Comparison of ENCODE assay signal across 23 cellular contexts in the genomic region with DNA sequence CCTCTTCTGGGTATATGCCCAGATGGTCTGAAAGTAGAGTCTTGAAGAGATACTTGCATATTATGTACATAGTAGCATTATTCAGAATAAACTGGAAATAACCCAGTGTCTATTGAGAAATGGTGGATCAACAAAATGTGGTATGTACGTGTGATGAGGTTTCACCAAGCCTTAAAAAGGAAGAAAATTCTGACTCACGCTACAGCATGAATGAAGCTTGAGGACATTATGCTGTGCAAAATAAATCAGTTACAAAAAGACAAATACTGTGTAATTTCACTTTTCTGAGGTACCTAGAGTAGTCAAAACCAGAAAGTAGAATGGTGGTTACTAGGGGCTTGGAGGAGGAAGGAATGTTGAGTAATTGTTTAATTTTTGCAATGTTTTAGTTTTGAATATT. TPM values are rescaled to one million over a fixed set of nuclear protein-coding genes. Genes with fewer than 3 reads are reported as not detected.
DNase-seq lines count a peak whose midpoint lies in the region; ATAC-seq and TF ChIP-seq lines count a peak whose summit lies in the region.
"Had no signal": no experiment of that assay in that cellular context is flagged by ENCODE, and none has a peak within 500 bp of the region (broad histone marks: within the 10 kb centered on the region; RNA-seq: fewer than 3 reads in every experiment).

No MANE protein-coding gene starts in this region.

- no peak overlapping the region for H3K4me3 Mint-ChIP-seq in activated T-cell treated with anti-CD3 and anti-CD28 coated beads, Interleukin-2, amount 50 U/mL, for 72 hours
- H3K4me3 Mint-ChIP-seq: CD14-positive monocyte; CD4-positive, alpha-beta T cell; CD8-positive, alpha-beta memory T cell had no signal

- H3K4me3 ChIP-seq in OCI-LY3 (ENCODE audit: low read length), result no peak overlapping the region
- H3K4me3 ChIP-seq: A549; BLaER1 treated with 17β-estradiol and CSF1 and Interleukin-3, amounts not matched to agents 10 nM and 100 nM; GM23248 had no signal

- H3K9me3 Mint-ChIP-seq in activated T-cell treated with anti-CD3 and anti-CD28 coated beads, Interleukin-2, amount 50 U/mL, for 72 hours, result peaks cover 2% of the 10 kb centered on the region in 2 donors

- H3K4me2 ChIP-seq in OCI-LY3 (ENCODE audit: low read length), result peak overlapping the region; percentile 15; the same call in 1 of the 2 replicates
- H3K4me2 ChIP-seq: A549; BLaER1 treated with 17β-estradiol and CSF1 and Interleukin-3, amounts not matched to agents 10 nM and 100 nM had no signal

- H3K27ac Mint-ChIP-seq in activated T-cell treated with anti-CD3 and anti-CD28 coated beads, Interleukin-2, amount 50 U/mL, for 72 hours, result no peak overlapping the region
- H3K27ac Mint-ChIP-seq: CD14-positive monocyte; CD4-positive, alpha-beta T cell; CD8-positive, alpha-beta memory T cell had no signal

- peak overlapping the region; percentile 64 for H3K27ac ChIP-seq in OCI-LY3 (ENCODE audit: low read length)
- H3K27ac ChIP-seq: A549; BLaER1 treated with 17β-estradiol and CSF1 and Interleukin-3, amounts not matched to agents 10 nM and 100 nM; GM23248 had no signal

- H3K9ac ChIP-seq in OCI-LY3 (ENCODE audit: low read length), result no peak overlapping the region
- H3K9ac ChIP-seq: BLaER1 treated with 17β-estradiol and CSF1 and Interleukin-3, amounts not matched to agents 10 nM and 100 nM; GM23248 had no signal

- H3K36me3 Mint-ChIP-seq in activated T-cell treated with anti-CD3 and anti-CD28 coated beads, Interleukin-2, amount 50 U/mL, for 72 hours (ENCODE audit: insufficient read depth in 2 of 2), result no peaks in the 10 kb centered on the region
- H3K36me3 Mint-ChIP-seq: CD14-positive monocyte; CD8-positive, alpha-beta memory T cell had no signal

- H4K20me1 ChIP-seq in OCI-LY3 (ENCODE audit: insufficient read depth, low read length), result no peaks in the 10 kb centered on the region
- H4K20me1 ChIP-seq: BLaER1 treated with 17β-estradiol and CSF1 and Interleukin-3, amounts not matched to agents 10 nM and 100 nM had no signal

- intact Hi-C loops in posterior cingulate gyrus (cut with DNase I), result no loop called here

- H3K79me2 ChIP-seq in OCI-LY3 (ENCODE audit: low read length), result no peaks in the 10 kb centered on the region

- peaks cover 15% of the 10 kb centered on the region; the same call in 1 of the 2 replicates for H3K9me3 ChIP-seq in OCI-LY3 (ENCODE audit: insufficient read depth, low read length)
- H3K9me3 ChIP-seq: A549; BE2C; BLaER1 treated with 17β-estradiol and CSF1 and Interleukin-3, amounts not matched to agents 10 nM and 100 nM had no signal

- DNase-seq in activated T-cell treated with anti-CD3 and anti-CD28 coated beads, Interleukin-2, amount 50 U/mL, for 72 hours, result no peak
- DNase-seq in activated T-cell treated with anti-CD3 and anti-CD28 coated beads for 4 hours (no peak), NCI-H69 (lab: John Stamatoyannopoulos, UW) (no peak), posterior cingulate gyrus (no peak)
- DNase-seq: 8988T; ACHN; AML-193; BE2C; CD4-positive, alpha-beta T cell; CD8-positive, alpha-beta memory T cell; DMS 273 treated with DMSO at 0.1 percent for 48 hours; DMS79; EL; GDM1; GM23248; H7; HCEC 1CT had no signal

- ATAC-seq in activated T-cell treated with anti-CD3 and anti-CD28 coated beads, Interleukin-2, amount 50 U/mL, for 72 hours (replicated peaks in 1 of 2), result peak; percentile 44 to 61
- ATAC-seq in GM18870 (IDR thresholded peaks at IDR 0.05; ENCODE audit: unreplicated experiment), result peak; percentile 54
- ATAC-seq: A549 had no signal

- no peaks in the 10 kb centered on the region for H3K27me3 ChIP-seq in OCI-LY3 (ENCODE audit: low read depth, low read length)
- H3K27me3 ChIP-seq: BE2C; BLaER1 treated with 17β-estradiol and CSF1 and Interleukin-3, amounts not matched to agents 10 nM and 100 nM had no signal

- H3K27me3 Mint-ChIP-seq in activated T-cell treated with anti-CD3 and anti-CD28 coated beads, Interleukin-2, amount 50 U/mL, for 72 hours (ENCODE audit: low read depth), result peaks cover 27% of the 10 kb centered on the region
- H3K27me3 Mint-ChIP-seq: CD4-positive, alpha-beta T cell had no signal

- peaks cover 4% of the 10 kb centered on the region for H3K4me1 Mint-ChIP-seq in activated T-cell treated with anti-CD3 and anti-CD28 coated beads, Interleukin-2, amount 50 U/mL, for 72 hours (ENCODE audit: low read depth)
- H3K4me1 Mint-ChIP-seq: CD14-positive monocyte; CD8-positive, alpha-beta memory T cell had no signal

- H2AFZ ChIP-seq in OCI-LY3 (ENCODE audit: low read depth, low read length), result no peak overlapping the region
- H2AFZ ChIP-seq: GM23248 had no signal

- H3K4me1 ChIP-seq in OCI-LY3 (ENCODE audit: low read length), result peaks cover 24% of the 10 kb centered on the region
- H3K4me1 ChIP-seq: A549; BE2C; BLaER1 treated with 17β-estradiol and CSF1 and Interleukin-3, amounts not matched to agents 10 nM and 100 nM had no signal

- H3K36me3 ChIP-seq in OCI-LY3 (replicated peaks; ENCODE audit: low read depth, low read length), result peaks cover 43% of the 10 kb centered on the region
- H3K36me3 ChIP-seq: BE2C; BLaER1 treated with 17β-estradiol and CSF1 and Interleukin-3, amounts not matched to agents 10 nM and 100 nM had no signal

- no peak for TF ChIP-seq CTCF in OCI-LY3 (IDR thresholded peaks at IDR 0.05; ENCODE audit: low read depth, low read length)

RNA-seq across cellular contexts. Expression of gene GBA3, which starts 37.3 kb away (rescaled TPM):
- total RNA-seq in activated T-cell treated with anti-CD3 and anti-CD28 coated beads, Interleukin-2, amount 50 U/mL, for 72 hours, result not detected
- total RNA-seq: CD4-positive, alpha-beta T cell; CD8-positive, alpha-beta memory T cell; GM23248; H1; H7 had no signal
